ENCODE assay signal across 23 cellular contexts in genomic region chr2:111666160-111666559, GRCh38.
"Had no signal": no experiment of that assay in that cellular context is flagged by ENCODE, and none has a peak within 500 bp of the region (broad histone marks: within the 10 kb centered on the region; RNA-seq: fewer than 3 reads in every experiment).

No MANE protein-coding gene starts in this region.

- H3K4me3 Mint-ChIP-seq: activated naive CD8-positive, alpha-beta T cell treated with anti-CD3 and anti-CD28 coated beads for 36 hours; stimulated activated naive CD8-positive, alpha-beta T cell treated with anti-CD3 and anti-CD28 coated beads, Interleukin-15, Interleukin-2, amounts not matched to agents 100 ng/mL and 50 ng/mL, for 24 hours had no signal

- H3K9me3 Mint-ChIP-seq: activated naive CD8-positive, alpha-beta T cell treated with anti-CD3 and anti-CD28 coated beads for 36 hours; stimulated activated naive CD8-positive, alpha-beta T cell treated with anti-CD3 and anti-CD28 coated beads, Interleukin-15, Interleukin-2, amounts not matched to agents 100 ng/mL and 50 ng/mL, for 24 hours had no signal

- H3K27me3 Mint-ChIP-seq: activated naive CD8-positive, alpha-beta T cell treated with anti-CD3 and anti-CD28 coated beads for 36 hours had no signal

- FAIRE-seq: colon, keratinocyte had no signal

- ATAC-seq: esophagus mucosa, SK-N-SH treated with all-trans-retinoic acid at 6 μM for 48 hours had no signal

- H3K36me3 Mint-ChIP-seq: activated naive CD8-positive, alpha-beta T cell treated with anti-CD3 and anti-CD28 coated beads for 36 hours had no signal

- DNase-seq: activated CD4-positive, alpha-beta T cell treated with anti-CD3 and anti-CD28 coated beads for 48 hours; activated CD4-positive, CD25-positive, alpha-beta regulatory T cell; activated CD8-positive, alpha-beta memory T cell treated with anti-CD3 and anti-CD28 coated beads for 24 hours; activated CD8-positive, alpha-beta memory T cell treated with anti-CD3 and anti-CD28 coated beads, Interleukin-2, amount 50 U/mL, for 48 hours; activated gamma-delta T cell treated with Interleukin-2 at 50 U/mL for 16 hours; activated naive CD8-positive, alpha-beta T cell treated with anti-CD3 and anti-CD28 coated beads for 36 hours; amniotic stem cell; mammary epithelial cell; midbrain; occipital lobe; retina; SIG-M5; stimulated activated CD4-positive, alpha-beta T cell treated with anti-CD3 and anti-CD28 coated beads, Interleukin-12 subunit alpha, Interleukin-12 subunit beta, amount 100 ng/mL, for 4 hours; stimulated activated CD4-positive, alpha-beta T cell treated with anti-CD3 and anti-CD28 coated beads, Interleukin-1b, Interleukin-23, amount 100 ng/mL, for 48 hours; stimulated activated CD8-positive, alpha-beta memory T cell treated with anti-CD3 and anti-CD28 coated beads, Interleukin-4, amount 100 ng/mL, for 48 hours; T-helper 1 cell; T-helper 9 cell; trophoblast cell had no signal

- H3K27ac Mint-ChIP-seq: activated naive CD8-positive, alpha-beta T cell treated with anti-CD3 and anti-CD28 coated beads for 36 hours; stimulated activated naive CD8-positive, alpha-beta T cell treated with anti-CD3 and anti-CD28 coated beads, Interleukin-15, Interleukin-2, amounts not matched to agents 100 ng/mL and 50 ng/mL, for 24 hours had no signal
